In the genomic region with DNA sequence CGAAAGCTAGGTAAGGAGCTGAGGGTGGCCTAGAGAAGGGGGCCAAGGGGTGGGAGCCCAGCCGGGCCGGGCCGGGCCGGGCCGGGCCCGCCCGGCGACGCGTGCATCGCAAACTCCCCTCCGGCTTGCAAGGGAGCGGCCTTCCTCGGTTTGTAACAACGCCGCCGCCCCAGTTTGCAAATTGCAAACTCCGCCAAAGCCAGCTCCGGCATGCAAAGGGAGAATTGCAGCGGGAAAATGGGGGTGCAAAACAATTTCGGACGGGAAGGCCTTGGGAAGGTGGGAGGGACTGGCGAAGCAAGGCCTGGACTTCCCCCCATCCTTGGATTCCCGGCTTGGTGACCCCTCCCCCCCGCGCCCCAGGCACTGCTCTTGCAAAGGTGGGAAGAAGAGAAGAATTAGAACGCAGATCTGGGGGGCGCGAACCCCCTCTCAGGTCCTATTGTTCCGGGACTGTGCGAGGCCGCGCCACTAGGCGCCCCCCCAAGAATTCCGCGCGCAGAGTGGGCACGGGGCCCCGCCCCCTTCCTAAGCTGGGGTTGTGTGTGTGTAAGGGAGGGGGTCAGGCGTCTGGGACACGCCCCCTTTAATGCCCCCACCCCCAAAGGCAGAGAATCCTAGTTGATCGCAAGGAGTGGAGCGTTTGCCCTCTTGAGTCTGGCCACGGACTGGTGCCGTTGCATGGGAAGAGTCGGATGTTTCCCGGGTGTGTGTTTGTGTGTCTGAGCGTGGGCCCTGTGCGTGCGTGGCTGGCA, we compare ENCODE assay signal across 8 cellular contexts. TPM values are rescaled to one million over a fixed set of nuclear protein-coding genes. Genes with fewer than 3 reads are reported as not detected.
DNase-seq lines count a peak whose midpoint lies in the region; ATAC-seq and TF ChIP-seq lines count a peak whose summit lies in the region.

No MANE protein-coding gene starts in this region.

- no peaks in the 10 kb centered on the region for H3K9me3 ChIP-seq in lower lobe of right lung

- peak overlapping the region; percentile 82 for H3K27ac Mint-ChIP-seq in dendritic cell treated with granulocyte-macrophage colony-stimulating factor and Interleukin-4, amounts not matched to agents 40 ng/mL and 50 ng/mL, for 4 days

- peak overlapping the region; percentile 99 for H3K27ac ChIP-seq in VCaP
- peak overlapping the region; percentile 89 for H3K27ac ChIP-seq in lower lobe of right lung

- H3K9me3 Mint-ChIP-seq in dendritic cell treated with granulocyte-macrophage colony-stimulating factor and Interleukin-4, amounts not matched to agents 40 ng/mL and 50 ng/mL, for 4 days = no peaks in the 10 kb centered on the region

- H3K4me1 ChIP-seq in lower lobe of right lung = peaks cover 19% of the 10 kb centered on the region

- TF ChIP-seq CTCF in LNCaP clone FGC (IDR thresholded peaks at IDR 0.05; ENCODE audit: control insufficient read depth, extremely low read depth, insufficient read depth) (no peak), VCaP (conservative IDR thresholded peaks at IDR 0.05) (no peak), lower lobe of right lung (IDR thresholded peaks at IDR 0.05) (no peak)

- H3K4me3 Mint-ChIP-seq in dendritic cell treated with granulocyte-macrophage colony-stimulating factor and Interleukin-4, amounts not matched to agents 40 ng/mL and 50 ng/mL, for 4 days = peak overlapping the region; percentile 84

- intact Hi-C loops in dendritic cell treated with granulocyte-macrophage colony-stimulating factor and Interleukin-4, amounts not matched to agents 40 ng/mL and 50 ng/mL, for 4 days (cut with micrococcal nuclease) = loop anchor here (2.0 kb wide), 1 partner anchor 85 kb away; a partner anchor contains a TSS
- intact Hi-C loops in lower lobe of right lung (cut with DNase I) = no loop called here

- ATAC-seq in lower lobe of right lung = no peak
- no peak for ATAC-seq in GM18858 (IDR thresholded peaks at IDR 0.05; ENCODE audit: unreplicated experiment)

- H3K4me1 Mint-ChIP-seq in dendritic cell treated with granulocyte-macrophage colony-stimulating factor and Interleukin-4, amounts not matched to agents 40 ng/mL and 50 ng/mL, for 4 days (ENCODE audit: low read depth) = peaks cover 42% of the 10 kb centered on the region

- no peaks in the 10 kb centered on the region for H3K27me3 ChIP-seq in lower lobe of right lung (ENCODE audit: low read depth)

- H3K36me3 Mint-ChIP-seq in dendritic cell treated with granulocyte-macrophage colony-stimulating factor and Interleukin-4, amounts not matched to agents 40 ng/mL and 50 ng/mL, for 4 days (ENCODE audit: low read depth) = peaks cover 45% of the 10 kb centered on the region

- peaks cover 3% of the 10 kb centered on the region for H3K27me3 Mint-ChIP-seq in dendritic cell treated with granulocyte-macrophage colony-stimulating factor and Interleukin-4, amounts not matched to agents 40 ng/mL and 50 ng/mL, for 4 days

- H3K36me3 ChIP-seq in lower lobe of right lung = peaks cover 30% of the 10 kb centered on the region

- H3K4me3 ChIP-seq in LNCaP clone FGC (ENCODE audit: low read depth, low read length) = peak overlapping the region; percentile 91
- H3K4me3 ChIP-seq in lower lobe of right lung = peak overlapping the region; percentile 72

- peak; percentile 62 for DNase-seq in GM03348 (ENCODE audit: low spot score)
- DNase-seq in LNCaP clone FGC (ENCODE audit: low read depth) = no peak
- peak; percentile 66 for DNase-seq in lower lobe of right lung
- peak; percentile 29 to 75 (median 55) for DNase-seq in stimulated activated naive CD4-positive, alpha-beta T cell (lab: John Stamatoyannopoulos, UW)
- DNase-seq in NCI-H2107 treated with DMSO at 0.1 percent for 48 hours (lab: John Stamatoyannopoulos, UW; ENCODE audit: unreplicated experiment) = no peak

RNA-seq across cellular contexts. Expression of a gene that starts 0.9 kb away (rescaled TPM):
- total RNA-seq in lower lobe of right lung = 32.0 TPM

RNA-seq across cellular contexts. Expression of a gene that starts 10.8 kb away (rescaled TPM):
- 7.6 TPM for total RNA-seq in lower lobe of right lung

RNA-seq across cellular contexts. Expression of a gene that starts 11.6 kb away (rescaled TPM):
- total RNA-seq in lower lobe of right lung = 47.2 TPM

RNA-seq across cellular contexts. Expression of a gene that starts 48.0 kb away (rescaled TPM):
- 114 TPM for total RNA-seq in lower lobe of right lung

RNA-seq across cellular contexts. Expression of a gene that starts 50.1 kb away (rescaled TPM):
- total RNA-seq in lower lobe of right lung = 59.4 TPM

Comparison
In these comparisons a context has a peak if more than half of its experiments do, and no peak if none do; other contexts are left out.
1. DNase-seq: peak in GM03348 (single experiment), lower lobe of right lung (single experiment) and stimulated activated naive CD4-positive, alpha-beta T cell (6 of 6); none in LNCaP clone FGC (single experiment) and NCI-H2107 treated with DMSO at 0.1 percent for 48 hours (single experiment).